In genomic region chr7:142535123-142535779, GRCh38 we compare ENCODE assay signal across 1 cellular context.
TF ChIP-seq lines count a peak whose summit lies in the region.

No MANE protein-coding gene starts in this region.

TF ChIP-seq in H1, 55 proteins besides CTCF, POLR2A, EP300 and RAD21:
- peak; percentile 47 for TF ChIP-seq TAF7 (optimal IDR thresholded peaks at IDR 0.05; ENCODE audit: borderline replicate concordance, low read depth, low read length)
- TF ChIP-seq CREB1 (IDR thresholded peaks at IDR 0.05), result 0 out of 2 replicates have a peak, but pooled peaks have one; percentile 28
- TF ChIP-seq CBX8 (IDR thresholded peaks at IDR 0.05; ENCODE audit: borderline replicate concordance, low read depth, low read length), result no peak
